Comparison of ENCODE assay signal across 8 cellular contexts in the genomic region with DNA sequence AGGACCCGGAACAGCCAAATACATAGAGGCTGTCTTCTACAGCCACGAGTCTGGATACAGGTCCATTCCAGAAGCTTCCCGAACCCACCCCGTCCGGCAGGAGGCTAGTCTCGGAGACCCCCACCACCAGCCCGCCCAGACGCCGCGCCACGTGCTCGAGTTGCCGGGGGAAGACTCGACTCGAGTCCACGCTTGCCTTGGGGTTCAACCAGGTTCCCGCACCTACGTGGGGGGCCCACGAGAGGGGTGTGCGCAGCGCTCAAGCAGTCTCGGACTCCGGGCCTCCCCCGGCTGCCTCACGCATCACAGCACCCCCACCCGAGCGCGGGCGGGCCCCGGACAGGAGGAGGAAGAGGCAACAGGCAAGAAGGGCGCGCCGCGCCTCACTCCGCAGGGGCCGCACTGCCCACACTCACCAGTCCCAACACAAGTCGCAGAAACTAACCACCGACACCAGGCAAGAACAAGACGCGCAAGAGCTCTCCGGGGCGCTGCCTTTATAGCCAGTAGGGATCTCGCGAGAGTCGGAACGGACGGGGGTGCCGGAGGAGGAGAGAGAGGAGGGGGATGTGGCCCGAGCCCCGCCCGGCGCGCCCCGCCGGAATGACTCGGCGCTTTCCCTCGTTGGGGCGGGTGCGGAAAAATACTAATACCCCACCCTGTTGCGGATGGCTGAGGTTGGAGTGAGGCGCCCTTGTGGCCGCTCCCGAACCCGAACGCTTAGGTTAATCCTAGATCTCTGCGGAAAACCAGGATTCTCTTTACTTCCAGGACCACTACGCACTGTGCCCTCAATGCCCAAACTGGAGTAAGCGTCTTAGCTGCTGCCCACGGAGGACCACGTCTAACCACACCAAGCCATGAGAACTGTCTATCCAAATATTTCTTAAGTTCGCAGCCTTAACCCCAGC. TPM values are rescaled to one million over a fixed set of nuclear protein-coding genes. Genes with fewer than 3 reads are reported as not detected.
DNase-seq lines count a peak whose midpoint lies in the region; ATAC-seq, FAIRE-seq and TF ChIP-seq lines count a peak whose summit lies in the region.

A gene (minus strand): TSS at position 472 of the 911 bp plus-strand sequence. CDS start 2,841 bp downstream, outside the sequence.

- peak within 1 kb of the TSS; percentile 95 for H3K27ac ChIP-seq in astrocyte (ENCODE audit: low read depth, low read length)

- H3K4me2 ChIP-seq in astrocyte (ENCODE audit: low read length) = peak within 1 kb of the TSS; percentile 83

- H3K9ac ChIP-seq in astrocyte (ENCODE audit: low read length) = peak within 1 kb of the TSS; percentile 86

- peak within 1 kb of the TSS; percentile 86 for H3K4me3 ChIP-seq in astrocyte (ENCODE audit: insufficient read depth, low read depth, low read length)

- DNase-seq in NCI-H187 (lab: John Stamatoyannopoulos, UW) = peak; percentile 87 to 91
- DNase-seq in T-helper 2 cell treated with Interferon-gamma antibody and Interleukin-4, amounts not matched to agents 5 μg/mL and 100 μg/mL, for 36 hours (ENCODE audit: low spot score) = peak; percentile 97
- peak; percentile 82 for DNase-seq in astrocyte (ENCODE audit: low read depth)
- DNase-seq in hepatic stellate cell (ENCODE audit: low spot score) = peak; percentile 95
- peak; percentile 85 for DNase-seq in renal cortical epithelial cell (ENCODE audit: low read depth)
- DNase-seq in COLO829 (ENCODE audit: low spot score) = no peak

- peak within 1 kb of the TSS; percentile 73 for H2AFZ ChIP-seq in astrocyte (ENCODE audit: low read depth, low read length)

- H3K27me3 ChIP-seq in astrocyte (ENCODE audit: insufficient read depth, low read length) = no peaks in the 10 kb centered on the region

- peak; percentile 3 for TF ChIP-seq CTCF in astrocyte (IDR thresholded peaks at IDR 0.05; ENCODE audit: insufficient read depth, low read depth, low read length)

- peak within 1 kb of the TSS; percentile 93 for H3K27ac Mint-ChIP-seq in T-helper 2 cell treated with Interferon-gamma antibody and Interleukin-4, amounts not matched to agents 5 μg/mL and 100 μg/mL, for 36 hours
- peak within 1 kb of the TSS; percentile 98 for H3K27ac Mint-ChIP-seq in astrocyte (ENCODE audit: unreplicated experiment)

- peaks cover 32% of the 10 kb centered on the region for H3K4me1 Mint-ChIP-seq in T-helper 2 cell treated with Interferon-gamma antibody and Interleukin-4, amounts not matched to agents 5 μg/mL and 100 μg/mL, for 36 hours (ENCODE audit: low read depth)
- peaks cover 27% of the 10 kb centered on the region for H3K4me1 Mint-ChIP-seq in astrocyte (ENCODE audit: low read depth, unreplicated experiment)

- ATAC-seq in GM18498 (IDR thresholded peaks at IDR 0.05; ENCODE audit: unreplicated experiment) (peak; percentile 79), HG02938 (IDR thresholded peaks at IDR 0.05; ENCODE audit: unreplicated experiment) (peak; percentile 78)

- H4K20me1 ChIP-seq in astrocyte (ENCODE audit: insufficient read depth, low read length) = peaks cover 41% of the 10 kb centered on the region

- peaks cover 6% of the 10 kb centered on the region for H3K27me3 Mint-ChIP-seq in T-helper 2 cell treated with Interferon-gamma antibody and Interleukin-4, amounts not matched to agents 5 μg/mL and 100 μg/mL, for 36 hours (ENCODE audit: low read depth)
- no peaks in the 10 kb centered on the region for H3K27me3 Mint-ChIP-seq in astrocyte (ENCODE audit: low read depth, unreplicated experiment)

- peaks cover 10% of the 10 kb centered on the region for H3K36me3 ChIP-seq in astrocyte (ENCODE audit: insufficient read depth, low read length)

- H3K4me3 Mint-ChIP-seq in T-helper 2 cell treated with Interferon-gamma antibody and Interleukin-4, amounts not matched to agents 5 μg/mL and 100 μg/mL, for 36 hours = peak within 1 kb of the TSS; percentile 98
- H3K4me3 Mint-ChIP-seq in astrocyte (ENCODE audit: unreplicated experiment) = peak within 1 kb of the TSS; percentile 95

- peaks cover 22% of the 10 kb centered on the region for H3K4me1 ChIP-seq in astrocyte (ENCODE audit: insufficient read depth, low read length)

- H3K79me2 ChIP-seq in astrocyte (ENCODE audit: insufficient read depth, low read length) = peaks cover 47% of the 10 kb centered on the region

- H3K36me3 Mint-ChIP-seq in T-helper 2 cell treated with Interferon-gamma antibody and Interleukin-4, amounts not matched to agents 5 μg/mL and 100 μg/mL, for 36 hours (ENCODE audit: low read depth) = peaks cover 23% of the 10 kb centered on the region
- H3K36me3 Mint-ChIP-seq in astrocyte (ENCODE audit: low read depth, unreplicated experiment) = peaks cover 5% of the 10 kb centered on the region

- FAIRE-seq in astrocyte (lab: Jason Lieb, UNC) = no peak

- no peaks in the 10 kb centered on the region for H3K9me3 ChIP-seq in astrocyte (ENCODE audit: insufficient read depth, low read depth, low read length)

- H3K9me3 Mint-ChIP-seq in T-helper 2 cell treated with Interferon-gamma antibody and Interleukin-4, amounts not matched to agents 5 μg/mL and 100 μg/mL, for 36 hours = no peaks in the 10 kb centered on the region
- no peaks in the 10 kb centered on the region for H3K9me3 Mint-ChIP-seq in astrocyte (ENCODE audit: unreplicated experiment)

RNA-seq across cellular contexts. Expression of the gene that starts here (rescaled TPM):
- total RNA-seq in astrocyte = 861 and 986 TPM in 2 replicates
- total RNA-seq in renal cortical epithelial cell = 649 and 1,374 TPM in 2 replicates
